ENCODE assay signal across 12 cellular contexts in the genomic region with DNA sequence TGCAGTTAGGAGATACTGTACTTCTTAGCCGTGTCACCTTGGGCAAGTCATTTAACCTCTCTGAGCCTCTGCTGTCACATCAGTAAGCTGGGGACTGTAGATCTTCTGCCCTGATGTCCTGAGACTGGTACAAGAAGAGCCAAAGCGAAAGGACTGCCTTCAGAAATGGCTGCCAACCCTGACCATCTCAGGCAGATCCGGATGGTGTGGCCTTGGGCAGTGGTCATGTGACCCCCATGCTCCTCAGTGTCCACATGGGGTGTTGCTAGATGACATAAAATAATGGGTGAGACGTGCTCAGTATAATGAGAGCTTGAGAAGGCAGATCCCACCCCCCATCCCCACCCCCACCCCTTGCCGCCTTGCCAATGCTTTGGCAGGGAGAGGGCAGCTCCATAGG.
A peak's percentile ranks its signal among the peaks of the same experiment; 100 is the strongest.
DNase-seq lines count a peak whose midpoint lies in the region; ATAC-seq, FAIRE-seq and TF ChIP-seq lines count a peak whose summit lies in the region.
"Had no signal": no experiment of that assay in that cellular context is flagged by ENCODE, and none has a peak within 500 bp of the region (broad histone marks: within the 10 kb centered on the region; RNA-seq: fewer than 3 reads in every experiment).

No MANE protein-coding gene starts in this region.

- peaks cover 0 to 6% of the 10 kb centered on the region in 2 donors for H3K36me3 ChIP-seq in muscle layer of duodenum (ENCODE audit: control insufficient read depth in 1 of 2, insufficient read depth in 2 of 2, low read length in 2 of 2)
- no peaks in the 10 kb centered on the region for H3K36me3 ChIP-seq in thoracic aorta

- H3K4me3 Mint-ChIP-seq in WTC11, result peak overlapping the region; percentile 56; the same call in 1 of the 2 replicates
- H3K4me3 Mint-ChIP-seq in CD4-positive, alpha-beta T cell, result no peak overlapping the region
- H3K4me3 Mint-ChIP-seq: activated naive CD8-positive, alpha-beta T cell treated with anti-CD3 and anti-CD28 coated beads for 36 hours; CD8-positive, alpha-beta T cell had no signal

- no peaks in the 10 kb centered on the region for H3K27me3 Mint-ChIP-seq in WTC11 (ENCODE audit: low read depth)
- H3K27me3 Mint-ChIP-seq in CD4-positive, alpha-beta T cell, result no peaks in the 10 kb centered on the region

- H3K27me3 ChIP-seq in muscle layer of duodenum (ENCODE audit: low read depth, low read length) (no peaks in the 10 kb centered on the region), thoracic aorta (replicated peaks; ENCODE audit: insufficient read depth) (no peaks in the 10 kb centered on the region)
- no peaks in the 10 kb centered on the region for H3K27me3 ChIP-seq in CD4-positive, alpha-beta T cell (ENCODE audit: control insufficient read depth, insufficient read depth, low read length)

- POLR2A ChIA-PET in WTC11 (lab: Charles Lee), result interaction anchor here (1.0 kb wide), 1 partner anchor 59 kb away, joined by 3 read pairs; no protein-coding TSS in a partner anchor
- POLR2A ChIA-PET in CD4-positive, alpha-beta T cell (lab: Charles Lee), result no interaction called here

- no peak for TF ChIP-seq CTCF in WTC11 (IDR thresholded peaks at IDR 0.05)
- TF ChIP-seq CTCF in thoracic aorta (IDR thresholded peaks at IDR 0.05), result no peak
- TF ChIP-seq CTCF in CD4-positive, alpha-beta T cell (IDR thresholded peaks at IDR 0.05), result no peak

- DNase-seq in WTC11 (ENCODE audit: low spot score) (no peak), thoracic aorta (ENCODE audit: low spot score) (no peak), SK-N-DZ (ENCODE audit: low spot score) (no peak), RCC 7860 (ENCODE audit: low spot score) (no peak)
- no peak for DNase-seq in CD4-positive, alpha-beta T cell
- DNase-seq: activated naive CD8-positive, alpha-beta T cell treated with anti-CD3 and anti-CD28 coated beads for 36 hours; CD8-positive, alpha-beta T cell; SHP77 treated with DMSO at 0.1 percent for 48 hours had no signal

- H3K9me3 ChIP-seq in muscle layer of duodenum (ENCODE audit: control insufficient read depth in 1 of 2, low read length in 2 of 2) (no peaks in the 10 kb centered on the region), thoracic aorta (no peaks in the 10 kb centered on the region)
- no peaks in the 10 kb centered on the region for H3K9me3 ChIP-seq in CD4-positive, alpha-beta T cell (ENCODE audit: control insufficient read depth, low read length)

- H3K4me3 ChIP-seq in muscle layer of duodenum (ENCODE audit: low read depth in 1 of 2, low read length in 2 of 2) (no peak overlapping the region), thoracic aorta (peak overlapping the region; percentile 52)

- H3K4me1 Mint-ChIP-seq in WTC11, result peaks cover 60% of the 10 kb centered on the region
- no peaks in the 10 kb centered on the region for H3K4me1 Mint-ChIP-seq in CD4-positive, alpha-beta T cell (ENCODE audit: low read depth)
- H3K4me1 Mint-ChIP-seq: activated naive CD8-positive, alpha-beta T cell treated with anti-CD3 and anti-CD28 coated beads for 36 hours had no signal

- ATAC-seq in WTC11, result no peak
- ATAC-seq in esophagus mucosa, result peak; percentile 6
- ATAC-seq in thoracic aorta (ENCODE audit: insufficient number of reproducible peaks, low FRiP score, low read depth), result no peak
- no peak for ATAC-seq in CD4-positive, alpha-beta T cell (ENCODE audit: poor library complexity)
- ATAC-seq in HG03108 (IDR thresholded peaks at IDR 0.05; ENCODE audit: unreplicated experiment), result no peak
- ATAC-seq: CD8-positive, alpha-beta T cell had no signal

- peak overlapping the region; percentile 93 for H3K27ac Mint-ChIP-seq in WTC11
- no peak overlapping the region for H3K27ac Mint-ChIP-seq in CD4-positive, alpha-beta T cell
- H3K27ac Mint-ChIP-seq: activated naive CD8-positive, alpha-beta T cell treated with anti-CD3 and anti-CD28 coated beads for 36 hours; CD8-positive, alpha-beta T cell had no signal

- H3K36me3 Mint-ChIP-seq in WTC11, result no peaks in the 10 kb centered on the region
- no peaks in the 10 kb centered on the region for H3K36me3 Mint-ChIP-seq in CD4-positive, alpha-beta T cell (ENCODE audit: low read depth)
- H3K36me3 Mint-ChIP-seq: CD8-positive, alpha-beta T cell had no signal

- H3K9me3 Mint-ChIP-seq in WTC11, result no peaks in the 10 kb centered on the region
- H3K9me3 Mint-ChIP-seq in CD4-positive, alpha-beta T cell, result no peaks in the 10 kb centered on the region
- H3K9me3 Mint-ChIP-seq: activated naive CD8-positive, alpha-beta T cell treated with anti-CD3 and anti-CD28 coated beads for 36 hours; CD8-positive, alpha-beta T cell had no signal

- FAIRE-seq in RCC 7860 (lab: Jason Lieb, UNC), result no peak

- H3K27ac ChIP-seq in muscle layer of duodenum (ENCODE audit: low read length), result peak overlapping the region; percentile 39
- peak overlapping the region; percentile 73 to 86 for H3K27ac ChIP-seq in thoracic aorta
- no peak overlapping the region for H3K27ac ChIP-seq in CD4-positive, alpha-beta T cell (ENCODE audit: low read depth, low read length)
- H3K27ac ChIP-seq: HL-60 had no signal

- CTCF ChIA-PET in WTC11 (lab: Charles Lee), result interaction anchor here (1.3 kb wide), 1 partner anchor 21 kb away, joined by 4 read pairs; no protein-coding TSS in a partner anchor
- CTCF ChIA-PET in CD4-positive, alpha-beta T cell (lab: Charles Lee), result no interaction called here

- intact Hi-C loops in CD4-positive, alpha-beta T cell (cut with DNase I, micrococcal nuclease), result no loop called here

- peaks cover 0 to 9% of the 10 kb centered on the region in 2 donors for H3K4me1 ChIP-seq in muscle layer of duodenum (ENCODE audit: control insufficient read depth in 1 of 2, insufficient read depth in 2 of 2, low read length in 2 of 2)
- peaks cover 11 to 38% of the 10 kb centered on the region in 2 donors for H3K4me1 ChIP-seq in thoracic aorta (ENCODE audit: control insufficient read depth in 1 of 2, low read depth in 2 of 2)

TF ChIP-seq in WTC11, 78 proteins besides CTCF, POLR2A, EP300 and RAD21:
- TF ChIP-seq, protein P1, sequence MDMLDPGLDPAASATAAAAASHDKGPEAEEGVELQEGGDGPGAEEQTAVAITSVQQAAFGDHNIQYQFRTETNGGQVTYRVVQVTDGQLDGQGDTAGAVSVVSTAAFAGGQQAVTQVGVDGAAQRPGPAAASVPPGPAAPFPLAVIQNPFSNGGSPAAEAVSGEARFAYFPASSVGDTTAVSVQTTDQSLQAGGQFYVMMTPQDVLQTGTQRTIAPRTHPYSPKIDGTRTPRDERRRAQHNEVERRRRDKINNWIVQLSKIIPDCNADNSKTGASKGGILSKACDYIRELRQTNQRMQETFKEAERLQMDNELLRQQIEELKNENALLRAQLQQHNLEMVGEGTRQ (CRISPR knock-in tag; IDR thresholded peaks at IDR 0.05), result peak; percentile 46
- TF ChIP-seq, protein P2, sequence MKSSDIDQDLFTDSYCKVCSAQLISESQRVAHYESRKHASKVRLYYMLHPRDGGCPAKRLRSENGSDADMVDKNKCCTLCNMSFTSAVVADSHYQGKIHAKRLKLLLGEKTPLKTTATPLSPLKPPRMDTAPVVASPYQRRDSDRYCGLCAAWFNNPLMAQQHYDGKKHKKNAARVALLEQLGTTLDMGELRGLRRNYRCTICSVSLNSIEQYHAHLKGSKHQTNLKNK (CRISPR knock-in tag; IDR thresholded peaks at IDR 0.05), result no peak
